1 cellular context compared by ENCODE assay signal in the genomic region with DNA sequence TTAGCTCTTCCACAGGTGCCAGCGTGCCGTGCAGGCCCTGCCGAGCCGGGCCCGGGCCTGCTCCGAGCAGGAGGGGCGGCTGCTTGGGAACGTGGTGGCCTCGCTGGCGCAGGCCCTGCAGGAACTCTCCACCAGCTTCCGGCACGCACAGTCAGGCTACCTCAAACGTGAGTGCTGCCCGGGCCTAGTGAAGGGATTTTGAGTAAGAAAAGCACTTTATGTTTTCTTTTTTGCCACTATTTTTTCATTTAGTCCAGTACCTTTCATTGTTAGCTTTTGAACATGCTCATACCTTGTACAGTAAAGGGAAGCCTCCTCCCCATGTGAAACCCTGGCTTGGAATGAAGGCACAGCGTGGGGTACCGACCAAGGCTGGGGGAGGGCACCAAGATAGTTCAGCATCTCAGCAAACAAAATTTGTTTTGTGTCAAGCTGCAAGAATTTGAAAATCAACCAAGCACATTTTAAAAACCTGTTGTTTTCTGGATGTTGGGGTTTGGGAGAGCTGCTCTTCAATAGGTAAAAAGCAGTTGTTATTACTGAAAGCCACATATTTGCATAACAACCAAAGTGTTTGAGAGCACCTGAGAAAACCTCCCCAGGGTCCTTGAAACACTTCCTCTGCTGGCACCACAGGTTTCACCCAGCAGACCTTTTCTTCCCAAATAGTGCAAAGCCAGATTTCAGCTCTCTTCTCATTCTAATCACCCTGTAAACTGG.
TF ChIP-seq lines count a peak whose summit lies in the region.

No MANE protein-coding gene starts in this region.

TF ChIP-seq in WTC11, 78 proteins besides CTCF, POLR2A, EP300 and RAD21 (continues in another document):
- TF ChIP-seq FOXJ3 (CRISPR knock-in tag; IDR thresholded peaks at IDR 0.05; ENCODE audit: borderline replicate concordance) (no peak), MXD4 (CRISPR knock-in tag; IDR thresholded peaks at IDR 0.05; ENCODE audit: borderline replicate concordance) (no peak), JAZF1 (CRISPR knock-in tag; IDR thresholded peaks at IDR 0.05) (no peak), FOXK1 (CRISPR knock-in tag; IDR thresholded peaks at IDR 0.05) (no peak; the same call in 1 of the 2 replicates), ATF1 (CRISPR knock-in tag; IDR thresholded peaks at IDR 0.05) (no peak), ZNF423 (CRISPR knock-in tag; IDR thresholded peaks at IDR 0.05) (peak; percentile 62; the same call in 1 of the 2 replicates), NFATC4 (CRISPR knock-in tag; IDR thresholded peaks at IDR 0.05) (0 out of 2 replicates have a peak, but pooled peaks have one; percentile 27), ARID4B (CRISPR knock-in tag; IDR thresholded peaks at IDR 0.05; ENCODE audit: borderline replicate concordance) (0 out of 2 replicates have a peak, but pooled peaks have one; percentile 37), ELF4 (CRISPR knock-in tag; IDR thresholded peaks at IDR 0.05; ENCODE audit: low read depth) (no peak), HMGXB4 (CRISPR knock-in tag; IDR thresholded peaks at IDR 0.05) (no peak), PRRX2 (CRISPR knock-in tag; IDR thresholded peaks at IDR 0.05) (no peak), CDX4 (CRISPR knock-in tag; IDR thresholded peaks at IDR 0.05; ENCODE audit: borderline replicate concordance) (no peak), ZNF416 (CRISPR knock-in tag; IDR thresholded peaks at IDR 0.05) (no peak), FOXP1 (CRISPR knock-in tag; IDR thresholded peaks at IDR 0.05; ENCODE audit: borderline replicate concordance) (0 out of 2 replicates have a peak, but pooled peaks have one; percentile 30), RELA (CRISPR knock-in tag; IDR thresholded peaks at IDR 0.05; ENCODE audit: borderline replicate concordance) (no peak), TCF7 (CRISPR knock-in tag; IDR thresholded peaks at IDR 0.05; ENCODE audit: low read depth) (no peak), TEAD1 (CRISPR knock-in tag; IDR thresholded peaks at IDR 0.05) (no peak), ZBTB43 (CRISPR knock-in tag; IDR thresholded peaks at IDR 0.05) (no peak), USF2 (CRISPR knock-in tag; IDR thresholded peaks at IDR 0.05) (no peak), USF1 (CRISPR knock-in tag; IDR thresholded peaks at IDR 0.05) (peak; percentile 46; the same call in 1 of the 2 replicates), ZNF232 (CRISPR knock-in tag; IDR thresholded peaks at IDR 0.05) (0 out of 2 replicates have a peak, but pooled peaks have one; percentile 43), MYBL2 (CRISPR knock-in tag; IDR thresholded peaks at IDR 0.05) (0 out of 2 replicates have a peak, but pooled peaks have one; percentile 46), ZNF138 (CRISPR knock-in tag; conservative IDR thresholded peaks at IDR 0.05) (no peak), RORB (CRISPR knock-in tag; IDR thresholded peaks at IDR 0.05) (no peak), JUN (CRISPR knock-in tag; IDR thresholded peaks at IDR 0.05) (no peak), ZNF121 (CRISPR knock-in tag; IDR thresholded peaks at IDR 0.05) (no peak)
- TF ChIP-seq, protein P1, sequence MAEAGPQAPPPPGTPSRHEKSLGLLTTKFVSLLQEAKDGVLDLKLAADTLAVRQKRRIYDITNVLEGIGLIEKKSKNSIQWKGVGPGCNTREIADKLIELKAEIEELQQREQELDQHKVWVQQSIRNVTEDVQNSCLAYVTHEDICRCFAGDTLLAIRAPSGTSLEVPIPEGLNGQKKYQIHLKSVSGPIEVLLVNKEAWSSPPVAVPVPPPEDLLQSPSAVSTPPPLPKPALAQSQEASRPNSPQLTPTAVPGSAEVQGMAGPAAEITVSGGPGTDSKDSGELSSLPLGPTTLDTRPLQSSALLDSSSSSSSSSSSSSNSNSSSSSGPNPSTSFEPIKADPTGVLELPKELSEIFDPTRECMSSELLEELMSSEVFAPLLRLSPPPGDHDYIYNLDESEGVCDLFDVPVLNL (CRISPR knock-in tag; IDR thresholded peaks at IDR 0.05; ENCODE audit: borderline replicate concordance, low read depth) = no peak
- TF ChIP-seq, protein P2, sequence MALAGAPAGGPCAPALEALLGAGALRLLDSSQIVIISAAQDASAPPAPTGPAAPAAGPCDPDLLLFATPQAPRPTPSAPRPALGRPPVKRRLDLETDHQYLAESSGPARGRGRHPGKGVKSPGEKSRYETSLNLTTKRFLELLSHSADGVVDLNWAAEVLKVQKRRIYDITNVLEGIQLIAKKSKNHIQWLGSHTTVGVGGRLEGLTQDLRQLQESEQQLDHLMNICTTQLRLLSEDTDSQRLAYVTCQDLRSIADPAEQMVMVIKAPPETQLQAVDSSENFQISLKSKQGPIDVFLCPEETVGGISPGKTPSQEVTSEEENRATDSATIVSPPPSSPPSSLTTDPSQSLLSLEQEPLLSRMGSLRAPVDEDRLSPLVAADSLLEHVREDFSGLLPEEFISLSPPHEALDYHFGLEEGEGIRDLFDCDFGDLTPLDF (CRISPR knock-in tag; IDR thresholded peaks at IDR 0.05) = no peak
- TF ChIP-seq, protein P3, sequence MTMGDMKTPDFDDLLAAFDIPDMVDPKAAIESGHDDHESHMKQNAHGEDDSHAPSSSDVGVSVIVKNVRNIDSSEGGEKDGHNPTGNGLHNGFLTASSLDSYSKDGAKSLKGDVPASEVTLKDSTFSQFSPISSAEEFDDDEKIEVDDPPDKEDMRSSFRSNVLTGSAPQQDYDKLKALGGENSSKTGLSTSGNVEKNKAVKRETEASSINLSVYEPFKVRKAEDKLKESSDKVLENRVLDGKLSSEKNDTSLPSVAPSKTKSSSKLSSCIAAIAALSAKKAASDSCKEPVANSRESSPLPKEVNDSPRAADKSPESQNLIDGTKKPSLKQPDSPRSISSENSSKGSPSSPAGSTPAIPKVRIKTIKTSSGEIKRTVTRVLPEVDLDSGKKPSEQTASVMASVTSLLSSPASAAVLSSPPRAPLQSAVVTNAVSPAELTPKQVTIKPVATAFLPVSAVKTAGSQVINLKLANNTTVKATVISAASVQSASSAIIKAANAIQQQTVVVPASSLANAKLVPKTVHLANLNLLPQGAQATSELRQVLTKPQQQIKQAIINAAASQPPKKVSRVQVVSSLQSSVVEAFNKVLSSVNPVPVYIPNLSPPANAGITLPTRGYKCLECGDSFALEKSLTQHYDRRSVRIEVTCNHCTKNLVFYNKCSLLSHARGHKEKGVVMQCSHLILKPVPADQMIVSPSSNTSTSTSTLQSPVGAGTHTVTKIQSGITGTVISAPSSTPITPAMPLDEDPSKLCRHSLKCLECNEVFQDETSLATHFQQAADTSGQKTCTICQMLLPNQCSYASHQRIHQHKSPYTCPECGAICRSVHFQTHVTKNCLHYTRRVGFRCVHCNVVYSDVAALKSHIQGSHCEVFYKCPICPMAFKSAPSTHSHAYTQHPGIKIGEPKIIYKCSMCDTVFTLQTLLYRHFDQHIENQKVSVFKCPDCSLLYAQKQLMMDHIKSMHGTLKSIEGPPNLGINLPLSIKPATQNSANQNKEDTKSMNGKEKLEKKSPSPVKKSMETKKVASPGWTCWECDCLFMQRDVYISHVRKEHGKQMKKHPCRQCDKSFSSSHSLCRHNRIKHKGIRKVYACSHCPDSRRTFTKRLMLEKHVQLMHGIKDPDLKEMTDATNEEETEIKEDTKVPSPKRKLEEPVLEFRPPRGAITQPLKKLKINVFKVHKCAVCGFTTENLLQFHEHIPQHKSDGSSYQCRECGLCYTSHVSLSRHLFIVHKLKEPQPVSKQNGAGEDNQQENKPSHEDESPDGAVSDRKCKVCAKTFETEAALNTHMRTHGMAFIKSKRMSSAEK (CRISPR knock-in tag; IDR thresholded peaks at IDR 0.05; ENCODE audit: borderline replicate concordance) = no peak; the same call in 1 of the 2 replicates
- TF ChIP-seq, protein P4, sequence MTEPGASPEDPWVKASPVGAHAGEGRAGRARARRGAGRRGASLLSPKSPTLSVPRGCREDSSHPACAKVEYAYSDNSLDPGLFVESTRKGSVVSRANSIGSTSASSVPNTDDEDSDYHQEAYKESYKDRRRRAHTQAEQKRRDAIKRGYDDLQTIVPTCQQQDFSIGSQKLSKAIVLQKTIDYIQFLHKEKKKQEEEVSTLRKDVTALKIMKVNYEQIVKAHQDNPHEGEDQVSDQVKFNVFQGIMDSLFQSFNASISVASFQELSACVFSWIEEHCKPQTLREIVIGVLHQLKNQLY (CRISPR knock-in tag; IDR thresholded peaks at IDR 0.05) = no peak
- TF ChIP-seq, protein P5, sequence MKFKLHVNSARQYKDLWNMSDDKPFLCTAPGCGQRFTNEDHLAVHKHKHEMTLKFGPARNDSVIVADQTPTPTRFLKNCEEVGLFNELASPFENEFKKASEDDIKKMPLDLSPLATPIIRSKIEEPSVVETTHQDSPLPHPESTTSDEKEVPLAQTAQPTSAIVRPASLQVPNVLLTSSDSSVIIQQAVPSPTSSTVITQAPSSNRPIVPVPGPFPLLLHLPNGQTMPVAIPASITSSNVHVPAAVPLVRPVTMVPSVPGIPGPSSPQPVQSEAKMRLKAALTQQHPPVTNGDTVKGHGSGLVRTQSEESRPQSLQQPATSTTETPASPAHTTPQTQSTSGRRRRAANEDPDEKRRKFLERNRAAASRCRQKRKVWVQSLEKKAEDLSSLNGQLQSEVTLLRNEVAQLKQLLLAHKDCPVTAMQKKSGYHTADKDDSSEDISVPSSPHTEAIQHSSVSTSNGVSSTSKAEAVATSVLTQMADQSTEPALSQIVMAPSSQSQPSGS (CRISPR knock-in tag; IDR thresholded peaks at IDR 0.05; ENCODE audit: borderline replicate concordance, low read depth) = no peak
